In genomic region chr13:42048323-42048624, GRCh38 we compare ENCODE assay signal across 8 cellular contexts. TPM values are rescaled to one million over a fixed set of nuclear protein-coding genes. Genes with fewer than 3 reads are reported as not detected.
DNase-seq lines count a peak whose midpoint lies in the region; ATAC-seq and TF ChIP-seq lines count a peak whose summit lies in the region.

No MANE protein-coding gene starts in this region.

- no peaks in the 10 kb centered on the region for H3K9me3 ChIP-seq in hepatocyte (ENCODE audit: low read depth)
- no peaks in the 10 kb centered on the region for H3K9me3 ChIP-seq in smooth muscle cell (replicated peaks; ENCODE audit: low read depth)

- peaks cover 20% of the 10 kb centered on the region for H3K4me1 Mint-ChIP-seq in activated CD4-positive, alpha-beta T cell treated with anti-CD3 and anti-CD28 coated beads, Interleukin-2, amount 10 ng/mL, durations not matched to agents 24 days and 14 days
- peaks cover 27% of the 10 kb centered on the region for H3K4me1 Mint-ChIP-seq in activated T-helper 2 cell treated with anti-CD3 and anti-CD28 coated beads, Interferon-gamma antibody, Interleukin-2, Interleukin-4, amounts not matched to agents 10 μg/mL and 5 μg/mL and 100 μg/mL, durations not matched to agents 14 hours and 24 hours and 36 hours (ENCODE audit: low read depth)

- peaks cover 7% of the 10 kb centered on the region for H3F3A ChIP-seq in smooth muscle cell (ENCODE audit: low read depth)

- no peaks in the 10 kb centered on the region for H3K9me2 ChIP-seq in hepatocyte (replicated peaks; ENCODE audit: insufficient read depth)

- H3K9me3 Mint-ChIP-seq in activated CD4-positive, alpha-beta T cell treated with anti-CD3 and anti-CD28 coated beads, Interleukin-2, amount 10 ng/mL, durations not matched to agents 24 days and 14 days = no peaks in the 10 kb centered on the region
- H3K9me3 Mint-ChIP-seq in activated T-helper 2 cell treated with anti-CD3 and anti-CD28 coated beads, Interferon-gamma antibody, Interleukin-2, Interleukin-4, amounts not matched to agents 10 μg/mL and 5 μg/mL and 100 μg/mL, durations not matched to agents 14 hours and 24 hours and 36 hours = no peaks in the 10 kb centered on the region

- H3K27ac Mint-ChIP-seq in activated CD4-positive, alpha-beta T cell treated with anti-CD3 and anti-CD28 coated beads, Interleukin-2, amount 10 ng/mL, durations not matched to agents 24 days and 14 days = peak overlapping the region; percentile 88
- peak overlapping the region; percentile 36 for H3K27ac Mint-ChIP-seq in activated T-helper 2 cell treated with anti-CD3 and anti-CD28 coated beads, Interferon-gamma antibody, Interleukin-2, Interleukin-4, amounts not matched to agents 10 μg/mL and 5 μg/mL and 100 μg/mL, durations not matched to agents 14 hours and 24 hours and 36 hours

- intact Hi-C loops in activated CD4-positive, alpha-beta T cell treated with anti-CD3 and anti-CD28 coated beads, Interleukin-2, amount 10 ng/mL, durations not matched to agents 24 days and 14 days (cut with micrococcal nuclease) = loop anchor here (1.0 to 10.0 kb wide), 6 partner anchors 8 to 733 kb away; partner anchors contain the start of genes NAA16, RGCC and VWA8
- intact Hi-C loops in activated T-helper 2 cell treated with anti-CD3 and anti-CD28 coated beads, Interferon-gamma antibody, Interleukin-2, Interleukin-4, amounts not matched to agents 10 μg/mL and 5 μg/mL and 100 μg/mL, durations not matched to agents 14 hours and 24 hours and 36 hours (cut with micrococcal nuclease) = loop anchor here (1.0 to 10.0 kb wide), 7 partner anchors 8 to 733 kb away; partner anchors contain the start of genes AKAP11, NAA16, RGCC and VWA8
- intact Hi-C loops in left colon (cut with DNase I, micrococcal nuclease) = no loop called here

- DNase-seq in activated CD4-positive, alpha-beta T cell treated with anti-CD3 and anti-CD28 coated beads, Interleukin-2, amount 10 ng/mL, durations not matched to agents 24 days and 14 days = no peak
- DNase-seq in activated CD4-positive, alpha-beta T cell treated with anti-CD3 and anti-CD28 coated beads for 48 hours = no peak
- no peak for DNase-seq in activated T-helper 2 cell treated with anti-CD3 and anti-CD28 coated beads, Interferon-gamma antibody, Interleukin-2, Interleukin-4, amounts not matched to agents 10 μg/mL and 5 μg/mL and 100 μg/mL, durations not matched to agents 14 hours and 24 hours and 36 hours (ENCODE audit: low spot score)
- DNase-seq in hepatocyte (ENCODE audit: low spot score) (no peak), smooth muscle cell (lab: John Stamatoyannopoulos, UW; ENCODE audit: unreplicated experiment) (no peak), left colon (no peak), DMS114 treated with DMSO at 0.1 percent for 48 hours (lab: John Stamatoyannopoulos, UW; ENCODE audit: unreplicated experiment) (no peak)

- TF ChIP-seq CTCF in hepatocyte (IDR thresholded peaks at IDR 0.05; ENCODE audit: poor library complexity) (no peak), smooth muscle cell (IDR thresholded peaks at IDR 0.05; ENCODE audit: borderline replicate concordance, insufficient read depth, poor library complexity, severe bottlenecking) (no peak)

- H4K20me1 ChIP-seq in hepatocyte (ENCODE audit: insufficient read depth, poor library complexity, severe bottlenecking) (no peaks in the 10 kb centered on the region), smooth muscle cell (ENCODE audit: low read depth) (peaks cover 3% of the 10 kb centered on the region)

- H2AFZ ChIP-seq in hepatocyte (peak overlapping the region; percentile 81), smooth muscle cell (ENCODE audit: low read depth) (peak overlapping the region; percentile 50)

- H3K27me3 Mint-ChIP-seq in activated CD4-positive, alpha-beta T cell treated with anti-CD3 and anti-CD28 coated beads, Interleukin-2, amount 10 ng/mL, durations not matched to agents 24 days and 14 days = peaks cover 12% of the 10 kb centered on the region
- H3K27me3 Mint-ChIP-seq in activated T-helper 2 cell treated with anti-CD3 and anti-CD28 coated beads, Interferon-gamma antibody, Interleukin-2, Interleukin-4, amounts not matched to agents 10 μg/mL and 5 μg/mL and 100 μg/mL, durations not matched to agents 14 hours and 24 hours and 36 hours (ENCODE audit: low read depth) = peaks cover 3% of the 10 kb centered on the region

- H3K4me1 ChIP-seq in hepatocyte (ENCODE audit: insufficient read depth) = peaks cover 4% of the 10 kb centered on the region
- peaks cover 8% of the 10 kb centered on the region for H3K4me1 ChIP-seq in smooth muscle cell (ENCODE audit: low read depth)

- ATAC-seq in HG03196 (IDR thresholded peaks at IDR 0.05; ENCODE audit: unreplicated experiment) = peak; percentile 9
- ATAC-seq in left colon = no peak

- H3K27ac ChIP-seq in hepatocyte (peak overlapping the region; percentile 93), smooth muscle cell (ENCODE audit: low read depth) (peak overlapping the region; percentile 46)

- H3K4me3 Mint-ChIP-seq in activated CD4-positive, alpha-beta T cell treated with anti-CD3 and anti-CD28 coated beads, Interleukin-2, amount 10 ng/mL, durations not matched to agents 24 days and 14 days = peak overlapping the region; percentile 90
- peak overlapping the region; percentile 85 for H3K4me3 Mint-ChIP-seq in activated T-helper 2 cell treated with anti-CD3 and anti-CD28 coated beads, Interferon-gamma antibody, Interleukin-2, Interleukin-4, amounts not matched to agents 10 μg/mL and 5 μg/mL and 100 μg/mL, durations not matched to agents 14 hours and 24 hours and 36 hours (ENCODE audit: low read depth)

- H3K4me2 ChIP-seq in hepatocyte = peak overlapping the region; percentile 99
- peak overlapping the region; percentile 82 for H3K4me2 ChIP-seq in smooth muscle cell

- H3K36me3 ChIP-seq in hepatocyte (replicated peaks; ENCODE audit: insufficient read depth, low read depth) (no peaks in the 10 kb centered on the region), smooth muscle cell (ENCODE audit: low read depth) (no peaks in the 10 kb centered on the region)

- H3K79me2 ChIP-seq in hepatocyte (peaks cover 67% of the 10 kb centered on the region), smooth muscle cell (ENCODE audit: low read depth) (peaks cover 14% of the 10 kb centered on the region)

- H3K36me3 Mint-ChIP-seq in activated CD4-positive, alpha-beta T cell treated with anti-CD3 and anti-CD28 coated beads, Interleukin-2, amount 10 ng/mL, durations not matched to agents 24 days and 14 days (ENCODE audit: low read depth) = peaks cover 33% of the 10 kb centered on the region
- peaks cover 18% of the 10 kb centered on the region for H3K36me3 Mint-ChIP-seq in activated T-helper 2 cell treated with anti-CD3 and anti-CD28 coated beads, Interferon-gamma antibody, Interleukin-2, Interleukin-4, amounts not matched to agents 10 μg/mL and 5 μg/mL and 100 μg/mL, durations not matched to agents 14 hours and 24 hours and 36 hours (ENCODE audit: low read depth)

- peak overlapping the region; percentile 69 for H3K9ac ChIP-seq in smooth muscle cell (ENCODE audit: low read depth)

- H3K27me3 ChIP-seq in hepatocyte (no peaks in the 10 kb centered on the region), smooth muscle cell (ENCODE audit: low read depth) (no peaks in the 10 kb centered on the region)

- WGBS in hepatocyte (ENCODE audit: low lambda C conversion rate, missing lambda C conversion rate) = 2% methylated on average over 24 of the region's 24 CpGs
- WGBS in smooth muscle cell (ENCODE audit: low lambda C conversion rate) = 2% methylated on average over 24 of the region's 24 CpGs

- H3K4me3 ChIP-seq in hepatocyte = peak overlapping the region; percentile 89
- H3K4me3 ChIP-seq in smooth muscle cell = peak overlapping the region; percentile 99

RNA-seq across cellular contexts. Expression of gene DGKH, which starts 0.2 kb away (rescaled TPM):
- total RNA-seq in activated CD4-positive, alpha-beta T cell treated with anti-CD3 and anti-CD28 coated beads, Interleukin-2, amount 10 ng/mL, durations not matched to agents 24 days and 14 days = 13.4 and 17.9 TPM in 2 replicates
- 13.7 and 15.1 TPM in 2 replicates for total RNA-seq in activated T-helper 2 cell treated with anti-CD3 and anti-CD28 coated beads, Interferon-gamma antibody, Interleukin-2, Interleukin-4, amounts not matched to agents 10 μg/mL and 5 μg/mL and 100 μg/mL, durations not matched to agents 14 hours and 24 hours and 36 hours
- total RNA-seq in hepatocyte = 7.2 and 8.5 TPM in 2 replicates
- polyA plus RNA-seq in hepatocyte = 3.6 and 4.8 TPM in 2 replicates
- total RNA-seq in smooth muscle cell = 6.8 and 7.1 TPM in 2 replicates
- polyA plus RNA-seq in smooth muscle cell = 1.3 and 2.6 TPM in 2 replicates
- total RNA-seq in left colon = 10 to 100 TPM; 16.8 to 22.3 TPM

Comparison
In these comparisons a context has a peak if more than half of its experiments do, and no peak if none do; other contexts are left out.
1. intact Hi-C loops: an anchor here in activated CD4-positive, alpha-beta T cell treated with anti-CD3 and anti-CD28 coated beads, Interleukin-2, amount 10 ng/mL, durations not matched to agents 24 days and 14 days (1.0 to 10.0 kb wide) and activated T-helper 2 cell treated with anti-CD3 and anti-CD28 coated beads, Interferon-gamma antibody, Interleukin-2, Interleukin-4, amounts not matched to agents 10 μg/mL and 5 μg/mL and 100 μg/mL, durations not matched to agents 14 hours and 24 hours and 36 hours (1.0 to 10.0 kb wide); none called in left colon.